32 cellular contexts compared by ENCODE assay signal in genomic region chr2:172839446-172839845, GRCh38.
"Had no signal": no experiment of that assay in that cellular context is flagged by ENCODE, and none has a peak within 500 bp of the region (broad histone marks: within the 10 kb centered on the region; RNA-seq: fewer than 3 reads in every experiment).

No MANE protein-coding gene starts in this region.

- DNase-seq: activated B cell treated with CpG ODN at 0.5 μM for 24 hours; activated CD4-positive, alpha-beta memory T cell treated with anti-CD3 and anti-CD28 coated beads for 36 hours; activated CD4-positive, alpha-beta T cell treated with anti-CD3 and anti-CD28 coated beads for 4 hours; activated CD4-positive, alpha-beta T cell treated with anti-CD3 and anti-CD28 coated beads, Interleukin-2, amount 10 ng/mL, durations not matched to agents 24 days and 14 days; activated CD4-positive, alpha-beta T cell treated with anti-CD3 and anti-CD28 coated beads, Interleukin-2, amount 50 U/mL, for 1 hour; activated CD4-positive, alpha-beta T cell treated with anti-CD3 and anti-CD28 coated beads, Interleukin-2, amount 50 U/mL, for 4 hours; activated CD4-positive, CD25-positive, alpha-beta regulatory T cell treated with anti-CD3 and anti-CD28 coated beads, Interleukin-2, amount 50 U/mL, for 72 hours; activated CD8-positive, alpha-beta memory T cell treated with anti-CD3 and anti-CD28 coated beads, Interleukin-2, amount 50 U/mL, for 4 hours; activated CD8-positive, alpha-beta T cell treated with anti-CD3 and anti-CD28 coated beads for 36 hours; activated effector memory CD4-positive, alpha-beta T cell treated with anti-CD3 and anti-CD28 coated beads, Interleukin-2, amount 50 U/mL, for 16 hours; activated gamma-delta T cell treated with Interleukin-2 at 50 U/mL for 16 hours; activated naive CD4-positive, alpha-beta T cell; activated naive CD4-positive, alpha-beta T cell treated with anti-CD3 and anti-CD28 coated beads for 36 hours; activated naive CD4-positive, alpha-beta T cell treated with anti-CD3 and anti-CD28 coated beads, Interleukin-2, amount 50 U/mL, for 16 hours; activated naive CD8-positive, alpha-beta T cell treated with anti-CD3 and anti-CD28 coated beads, Interleukin-2, amount 10 ng/mL, durations not matched to agents 7 days and 5 days; activated naive CD8-positive, alpha-beta T cell treated with anti-CD3 and anti-CD28 coated beads, Interleukin-2, amount 50 U/mL, for 24 hours; activated T-cell treated with anti-CD3 and anti-CD28 coated beads for 4 hours; activated T-cell treated with anti-CD3 and anti-CD28 coated beads, Interleukin-2, amount 50 U/mL, for 1 hour; activated T-cell treated with anti-CD3 and anti-CD28 coated beads, Interleukin-2, amount 50 U/mL, for 4 hours; activated T-cell treated with anti-CD3 and anti-CD28 coated beads, Interleukin-2, amount 50 U/mL, for 72 hours; amygdala; anterior cingulate cortex; caudate nucleus; cerebellar nuclear complex; T-helper 1 cell; T-helper 2 cell; T-helper 9 cell had no signal

- H3K27me3 ChIP-seq: ascending aorta, cardiac muscle cell had no signal

- H3K4me1 ChIP-seq: ascending aorta had no signal

- H3K36me3 ChIP-seq: ascending aorta, cardiac muscle cell had no signal

- H3K9me3 ChIP-seq: ascending aorta had no signal

- H3K27ac ChIP-seq: ascending aorta, cardiac muscle cell, VCaP had no signal

- ATAC-seq: activated CD8-positive, alpha-beta T cell treated with anti-CD3 and anti-CD28 coated beads for 36 hours; activated naive CD4-positive, alpha-beta T cell treated with anti-CD3 and anti-CD28 coated beads, Interleukin-2, amount 50 U/mL, for 72 hours; activated naive CD8-positive, alpha-beta T cell treated with anti-CD3 and anti-CD28 coated beads, Interleukin-2, amount 50 U/mL, for 24 hours; activated T-cell treated with anti-CD3 and anti-CD28 coated beads, Interleukin-2, amount 50 U/mL, for 4 hours; activated T-cell treated with anti-CD3 and anti-CD28 coated beads, Interleukin-2, amount 50 U/mL, for 72 hours; activated T-helper 17 cell treated with anti-CD3 and anti-CD28 coated beads, Interleukin-2, amount 50 U/mL, for 72 hours had no signal

- H3K4me3 ChIP-seq: ascending aorta, cardiac muscle cell had no signal
